In genomic region chr7:131056007-131056406, GRCh38 we compare ENCODE assay signal across 1 cellular context.
TF ChIP-seq lines count a peak whose summit lies in the region.

No MANE protein-coding gene starts in this region.

TF ChIP-seq in A549, 52 proteins besides CTCF, POLR2A, EP300 and RAD21 (continued from another document):
- TF ChIP-seq USF2 (IDR thresholded peaks at IDR 0.05), result no peak
- TF ChIP-seq GATA3 (IDR thresholded peaks at IDR 0.05; ENCODE audit: borderline replicate concordance), result no peak
- no peak for TF ChIP-seq HOXA7 (CRISPR knock-in tag; IDR thresholded peaks at IDR 0.05)
- no peak for TF ChIP-seq RARB (CRISPR knock-in tag; IDR thresholded peaks at IDR 0.05)
- no peak for TF ChIP-seq SREBF2 (IDR thresholded peaks at IDR 0.05)
- no peak for TF ChIP-seq CHD2 (IDR thresholded peaks at IDR 0.05; ENCODE audit: low read length, partially characterized antibody)
- no peak for TF ChIP-seq FOXS1 (CRISPR knock-in tag; IDR thresholded peaks at IDR 0.05)
- no peak for TF ChIP-seq FOSL2 (IDR thresholded peaks at IDR 0.05)
- TF ChIP-seq FOSL2 (CRISPR knock-in tag; IDR thresholded peaks at IDR 0.05), result no peak
- no peak for TF ChIP-seq ESRRA (IDR thresholded peaks at IDR 0.05; ENCODE audit: borderline replicate concordance, low read length)
